Comparison of ENCODE assay signal across 8 cellular contexts in the genomic region with DNA sequence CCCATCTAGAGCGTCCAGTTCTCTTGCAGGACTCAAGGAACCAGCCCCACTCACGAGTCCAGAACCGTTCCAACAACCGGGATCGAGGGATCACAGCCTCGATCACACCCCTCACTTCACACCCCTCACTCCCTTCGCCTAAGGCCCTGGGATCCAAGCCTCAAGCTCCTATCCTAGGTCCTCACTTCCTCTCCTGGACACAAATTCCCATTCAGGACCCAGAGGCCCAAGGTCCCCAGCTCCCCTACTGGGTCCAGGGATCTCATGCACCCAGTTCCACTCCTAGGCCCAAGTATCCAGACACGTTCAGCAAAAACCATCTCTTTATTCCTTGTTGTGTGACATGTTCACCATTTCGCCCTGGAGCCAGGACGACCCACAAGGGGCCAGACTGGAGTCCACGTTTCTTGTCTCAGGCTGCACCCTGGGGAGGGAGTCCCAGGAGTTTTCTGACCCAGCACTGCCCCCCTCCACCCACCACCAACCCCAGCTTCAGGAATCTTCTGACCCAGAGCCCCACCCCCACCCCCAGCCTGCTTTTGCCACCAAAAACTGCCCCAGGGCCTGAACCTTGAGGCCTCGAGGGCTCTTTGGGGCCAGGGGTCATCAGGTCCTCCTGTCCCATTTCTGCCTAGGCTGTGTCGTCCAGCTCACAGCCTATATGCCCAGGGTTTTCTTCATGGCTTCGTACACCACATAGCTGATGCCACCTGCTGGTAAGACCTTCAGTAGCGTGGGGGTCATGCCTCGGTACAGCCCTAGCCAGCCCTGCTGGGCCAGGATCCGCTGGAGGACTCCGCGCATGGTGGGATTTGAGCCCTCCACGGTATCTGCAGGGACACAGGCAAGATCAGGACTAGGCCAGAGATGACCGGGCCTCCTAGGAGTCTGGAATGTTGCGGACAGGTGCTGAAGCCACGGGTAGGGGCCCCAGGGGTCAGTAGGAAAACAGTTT.
A peak's percentile ranks its signal among the peaks of the same experiment; 100 is the strongest.
DNase-seq lines count a peak whose midpoint lies in the region; TF ChIP-seq lines count a peak whose summit lies in the region.

No MANE protein-coding gene starts in this region.

- H3K4me3 ChIP-seq in GM06990 (replicated peaks; ENCODE audit: low read depth, low read length): peak overlapping the region; percentile 7
- H3K4me3 ChIP-seq in NB4 (ENCODE audit: low read depth, low read length): no peak overlapping the region
- H3K4me3 ChIP-seq in coronary artery: peak overlapping the region; percentile 50
- H3K4me3 ChIP-seq in neutrophil (ENCODE audit: low read depth in 1 of 2, low read length in 1 of 2): peak overlapping the region; percentile 68 to 69

- peaks cover 24% of the 10 kb centered on the region in 2 experiments for H3K4me1 ChIP-seq in neutrophil (ENCODE audit: control insufficient read depth in 1 of 2, insufficient read depth in 1 of 2, low read depth in 1 of 2, low read length in 1 of 2)

- no peak for TF ChIP-seq POLR2A in NB4 (IDR thresholded peaks at IDR 0.05; ENCODE audit: extremely low read depth, insufficient read length)

- TF ChIP-seq CTCF in GM06990 (IDR thresholded peaks at IDR 0.05; ENCODE audit: insufficient read depth, low read length, poor library complexity, severe bottlenecking) (peak; percentile 22), NB4 (IDR thresholded peaks at IDR 0.05; ENCODE audit: low read depth, low read length) (peak; percentile 43), coronary artery (IDR thresholded peaks at IDR 0.05) (no peak), neutrophil (IDR thresholded peaks at IDR 0.05) (no peak)

- H3K27me3 ChIP-seq in GM06990 (replicated peaks; ENCODE audit: control insufficient read depth, insufficient read depth, low read length) (no peaks in the 10 kb centered on the region), neutrophil (no peaks in the 10 kb centered on the region)

- DNase-seq in GM06990 (ENCODE audit: extremely low read depth, insufficient read length): no peak
- DNase-seq in NB4 (ENCODE audit: low read depth): peak; percentile 66
- DNase-seq in coronary artery (ENCODE audit: low spot score): no peak
- DNase-seq in hepatic stellate cell (ENCODE audit: low spot score): no peak
- no peak for DNase-seq in activated effector memory CD4-positive, alpha-beta T cell treated with anti-CD3 and anti-CD28 coated beads, Interleukin-2, amount 50 U/mL, for 16 hours
- DNase-seq in NCI-H1930 (lab: John Stamatoyannopoulos, UW): no peak
- DNase-seq in DMS79 (lab: John Stamatoyannopoulos, UW): no peak

- H3K36me3 ChIP-seq in GM06990 (ENCODE audit: control insufficient read depth, insufficient read depth, low read length) (peaks cover 4% of the 10 kb centered on the region), neutrophil (peaks cover 3% of the 10 kb centered on the region)

- H3K27ac ChIP-seq in coronary artery: peak overlapping the region; percentile 53 to 88
- peak overlapping the region; percentile 82 for H3K27ac ChIP-seq in neutrophil

- H3K9me3 ChIP-seq in neutrophil: no peaks in the 10 kb centered on the region

Comparison
In these comparisons a context has a peak if more than half of its experiments do, and no peak if none do; other contexts are left out.
1. CTCF ChIP-seq: peak in GM06990 (single experiment) and NB4 (single experiment); none in coronary artery (single experiment) and neutrophil (single experiment).